22 cellular contexts compared by ENCODE assay signal in genomic region chr7:96246972-96247371, GRCh38.
A peak's percentile ranks its signal among the peaks of the same experiment; 100 is the strongest.
DNase-seq lines count a peak whose midpoint lies in the region; TF ChIP-seq lines count a peak whose summit lies in the region.
"Had no signal": no experiment of that assay in that cellular context is flagged by ENCODE, and none has a peak within 500 bp of the region (broad histone marks: within the 10 kb centered on the region; RNA-seq: fewer than 3 reads in every experiment).

No MANE protein-coding gene starts in this region.

- H3K4me1 ChIP-seq in endocrine pancreas (ENCODE audit: control insufficient read depth, insufficient read depth, low read length) (peaks cover 36% of the 10 kb centered on the region), BE2C (no peaks in the 10 kb centered on the region)
- H3K4me1 ChIP-seq: suprapubic skin had no signal

- H3K36me3 Mint-ChIP-seq in T-helper 2 cell treated with Interferon-gamma antibody and Interleukin-4, amounts not matched to agents 5 μg/mL and 100 μg/mL, for 36 hours (ENCODE audit: low read depth) = peaks cover 4% of the 10 kb centered on the region
- H3K36me3 Mint-ChIP-seq: stimulated activated effector memory CD8-positive, alpha-beta T cell treated with anti-CD3 and anti-CD28 coated beads, Interleukin-12 subunit alpha, Interleukin-12 subunit beta, amount 100 ng/mL, for 72 hours had no signal

- H3K4me1 Mint-ChIP-seq in T-helper 2 cell treated with Interferon-gamma antibody and Interleukin-4, amounts not matched to agents 5 μg/mL and 100 μg/mL, for 36 hours (ENCODE audit: low read depth) = peaks cover 14% of the 10 kb centered on the region

- peak; percentile 31 for DNase-seq in G401 (ENCODE audit: low spot score)
- peak; percentile 95 for DNase-seq in NCI-H1694 (lab: John Stamatoyannopoulos, UW)
- peak; percentile 26 for DNase-seq in NCI-H345 treated with DMSO at 0.1 percent for 48 hours (lab: John Stamatoyannopoulos, UW; ENCODE audit: unreplicated experiment)
- DNase-seq in BE2C = no peak
- DNase-seq in activated CD4-positive, alpha-beta T cell treated with anti-CD3 and anti-CD28 coated beads, Interleukin-2, amount 50 U/mL, for 4 hours = no peak
- DNase-seq in T-helper 2 cell treated with Interferon-gamma antibody and Interleukin-4, amounts not matched to agents 5 μg/mL and 100 μg/mL, for 36 hours (ENCODE audit: low spot score) = no peak
- DNase-seq: activated CD8-positive, alpha-beta memory T cell treated with anti-CD3 and anti-CD28 coated beads, Interleukin-2, amount 50 U/mL, for 4 hours; aorta; Calu3; central memory CD4-positive, alpha-beta T cell; dermis blood vessel endothelial cell; NCI-H524 treated with DMSO at 0.1 percent for 48 hours; ovary; stimulated activated CD4-positive, alpha-beta T cell treated with anti-CD3 and anti-CD28 coated beads, Interleukin-2, amount 100 ng/mL, for 48 hours; WERI-Rb-1 had no signal

- peaks cover 5% of the 10 kb centered on the region for H3K9me3 Mint-ChIP-seq in T-helper 2 cell treated with Interferon-gamma antibody and Interleukin-4, amounts not matched to agents 5 μg/mL and 100 μg/mL, for 36 hours
- H3K9me3 Mint-ChIP-seq: stimulated activated effector memory CD8-positive, alpha-beta T cell treated with anti-CD3 and anti-CD28 coated beads, Interleukin-12 subunit alpha, Interleukin-12 subunit beta, amount 100 ng/mL, for 72 hours had no signal

- no peak overlapping the region for H3K9ac ChIP-seq in endocrine pancreas (ENCODE audit: control insufficient read depth, insufficient read depth, low read length)
- H3K9ac ChIP-seq: BLaER1 treated with 17β-estradiol and CSF1 and Interleukin-3, amounts not matched to agents 10 nM and 100 nM had no signal

- no peaks in the 10 kb centered on the region for H3K27me3 ChIP-seq in endocrine pancreas (ENCODE audit: control insufficient read depth, insufficient read depth, low read length)
- no peaks in the 10 kb centered on the region for H3K27me3 ChIP-seq in BE2C
- H3K27me3 ChIP-seq: BLaER1 treated with 17β-estradiol and CSF1 and Interleukin-3, amounts not matched to agents 10 nM and 100 nM; ovary; suprapubic skin had no signal

- H3K36me3 ChIP-seq in endocrine pancreas (ENCODE audit: control insufficient read depth, insufficient read depth, low read length) (no peaks in the 10 kb centered on the region), BE2C (no peaks in the 10 kb centered on the region)
- H3K36me3 ChIP-seq: ovary, suprapubic skin, WERI-Rb-1 had no signal

- H3K27me3 Mint-ChIP-seq in T-helper 2 cell treated with Interferon-gamma antibody and Interleukin-4, amounts not matched to agents 5 μg/mL and 100 μg/mL, for 36 hours (ENCODE audit: low read depth) = no peaks in the 10 kb centered on the region
- H3K27me3 Mint-ChIP-seq: activated naive CD8-positive, alpha-beta T cell; activated T-helper 17 cell treated with anti-CD3 and anti-CD28 coated beads, Interleukin-2, amount 50 U/mL, for 72 hours; natural killer cell treated with Interleukin-12 subunit alpha and Interleukin-12 subunit beta and Interleukin-15 and Interleukin-18, amount 100 ng/mL, for 72 hours had no signal

- H3K27ac Mint-ChIP-seq in T-helper 2 cell treated with Interferon-gamma antibody and Interleukin-4, amounts not matched to agents 5 μg/mL and 100 μg/mL, for 36 hours = no peak overlapping the region
- H3K27ac Mint-ChIP-seq: activated naive CD8-positive, alpha-beta T cell; activated T-helper 17 cell treated with anti-CD3 and anti-CD28 coated beads, Interleukin-2, amount 50 U/mL, for 72 hours; natural killer cell treated with Interleukin-12 subunit alpha and Interleukin-12 subunit beta and Interleukin-15 and Interleukin-18, amount 100 ng/mL, for 72 hours; stimulated activated effector memory CD8-positive, alpha-beta T cell treated with anti-CD3 and anti-CD28 coated beads, Interleukin-12 subunit alpha, Interleukin-12 subunit beta, amount 100 ng/mL, for 72 hours had no signal

- no peak overlapping the region for H3K4me3 Mint-ChIP-seq in T-helper 2 cell treated with Interferon-gamma antibody and Interleukin-4, amounts not matched to agents 5 μg/mL and 100 μg/mL, for 36 hours
- H3K4me3 Mint-ChIP-seq: activated naive CD8-positive, alpha-beta T cell; activated T-helper 17 cell treated with anti-CD3 and anti-CD28 coated beads, Interleukin-2, amount 50 U/mL, for 72 hours; natural killer cell treated with Interleukin-12 subunit alpha and Interleukin-12 subunit beta and Interleukin-15 and Interleukin-18, amount 100 ng/mL, for 72 hours; stimulated activated effector memory CD8-positive, alpha-beta T cell treated with anti-CD3 and anti-CD28 coated beads, Interleukin-12 subunit alpha, Interleukin-12 subunit beta, amount 100 ng/mL, for 72 hours had no signal

- in situ Hi-C loops in G401 (cut with HindIII; ENCODE audit: low sequenced_read_pairs) = no loop called here

- H3K9me3 ChIP-seq in endocrine pancreas (ENCODE audit: control insufficient read depth, low read length) (no peaks in the 10 kb centered on the region), BE2C (no peaks in the 10 kb centered on the region)
- H3K9me3 ChIP-seq: ovary, suprapubic skin had no signal

- H3K4me3 ChIP-seq in endocrine pancreas (ENCODE audit: control insufficient read depth, insufficient read depth, low read length) = peak overlapping the region; percentile 47
- no peak overlapping the region for H3K4me3 ChIP-seq in BE2C (ENCODE audit: low read depth, low read length)
- H3K4me3 ChIP-seq: BLaER1 treated with 17β-estradiol and CSF1 and Interleukin-3, amounts not matched to agents 10 nM and 100 nM; ovary; suprapubic skin had no signal

- TF ChIP-seq CTCF in BE2C (IDR thresholded peaks at IDR 0.05; ENCODE audit: low read depth, low read length) = no peak

Comparison
In these comparisons a context has a peak if more than half of its experiments do, and no peak if none do; other contexts are left out.
1. DNase-seq: peak in G401 (single experiment), NCI-H1694 (single experiment) and NCI-H345 treated with DMSO at 0.1 percent for 48 hours (single experiment); none in BE2C (single experiment), activated CD4-positive, alpha-beta T cell treated with anti-CD3 and anti-CD28 coated beads, Interleukin-2, amount 50 U/mL, for 4 hours (0 of 2) and T-helper 2 cell treated with Interferon-gamma antibody and Interleukin-4, amounts not matched to agents 5 μg/mL and 100 μg/mL, for 36 hours (single experiment).